In genomic region chr7:22802426-22802825, GRCh38 we compare ENCODE assay signal across 18 cellular contexts. TPM values are rescaled to one million over a fixed set of nuclear protein-coding genes. Genes with fewer than 3 reads are reported as not detected.
A peak's percentile ranks its signal among the peaks of the same experiment; 100 is the strongest.
DNase-seq lines count a peak whose midpoint lies in the region; ATAC-seq and TF ChIP-seq lines count a peak whose summit lies in the region.
"Had no signal": no experiment of that assay in that cellular context is flagged by ENCODE, and none has a peak within 500 bp of the region (broad histone marks: within the 10 kb centered on the region; RNA-seq: fewer than 3 reads in every experiment).

No MANE protein-coding gene starts in this region.

- no peak overlapping the region for H2BK120ac ChIP-seq in neuronal stem cell (ENCODE audit: low read depth, low read length)

- peaks cover 3 to 15% (median 10%) of the 10 kb centered on the region in 5 experiments for H3K9me3 Mint-ChIP-seq in brain
- H3K9me3 Mint-ChIP-seq: T-cell had no signal

- H3K4me1 Mint-ChIP-seq in brain = peaks cover 22% of the 10 kb centered on the region
- H3K4me1 Mint-ChIP-seq: CD14-positive monocyte, T-cell had no signal

- H4K91ac ChIP-seq in neuronal stem cell (ENCODE audit: low read depth, low read length, poor library complexity) = no peak overlapping the region

- no peaks in the 10 kb centered on the region for H3K27me3 Mint-ChIP-seq in brain

- no peak for TF ChIP-seq CTCF in brain (conservative IDR thresholded peaks at IDR 0.05)

- H3K9me3 ChIP-seq in HUES64 (ENCODE audit: insufficient read depth, low read depth, low read length) (peaks cover 11% of the 10 kb centered on the region; the same call in 1 of the 2 replicates), neuronal stem cell (replicated peaks in 1 of 2; ENCODE audit: control insufficient read depth in 2 of 2, insufficient read depth in 1 of 2, low read depth in 1 of 2, low read length in 2 of 2) (peaks cover 2% of the 10 kb centered on the region in 2 donors)
- H3K9me3 ChIP-seq: MG63 had no signal

- no peak overlapping the region for H3K4me2 ChIP-seq in neuronal stem cell (ENCODE audit: insufficient read depth, low read length, poor library complexity, severe bottlenecking)
- H3K4me2 ChIP-seq: KMS-11, PC-9 had no signal

- H3K27ac Mint-ChIP-seq in brain = peak overlapping the region; percentile 6 to 54 (median 45)
- H3K27ac Mint-ChIP-seq: CD14-positive monocyte, T-cell had no signal

- H3K14ac ChIP-seq in neuronal stem cell (ENCODE audit: low read length) = no peak overlapping the region

- H2AFZ ChIP-seq in neuronal stem cell (ENCODE audit: low read length) = no peak overlapping the region
- H2AFZ ChIP-seq: PC-9 had no signal

- no peak overlapping the region for H3K4ac ChIP-seq in neuronal stem cell (ENCODE audit: low read length)

- H2AK5ac ChIP-seq in neuronal stem cell (ENCODE audit: low read depth, low read length) = no peak overlapping the region

- ATAC-seq in GM19351 (IDR thresholded peaks at IDR 0.05; ENCODE audit: unreplicated experiment) = no peak
- ATAC-seq: T-cell had no signal

- peak overlapping the region; percentile 9; the same call in 1 of the 2 replicates for H3K9ac ChIP-seq in HUES64 (ENCODE audit: low read depth, low read length)
- H3K9ac ChIP-seq in neuronal stem cell (ENCODE audit: low read depth, low read length, poor library complexity) = no peak overlapping the region
- H3K9ac ChIP-seq: KMS-11 had no signal

- no peak overlapping the region for H2BK5ac ChIP-seq in neuronal stem cell (ENCODE audit: low read length)

- no peaks in the 10 kb centered on the region for H3K27me3 ChIP-seq in HUES64 (ENCODE audit: insufficient read depth, low read length)
- no peaks in the 10 kb centered on the region for H3K27me3 ChIP-seq in neuronal stem cell (ENCODE audit: control insufficient read depth in 3 of 3, insufficient read depth in 3 of 3, low read depth in 1 of 3, low read length in 3 of 3)
- H3K27me3 ChIP-seq: MG63 had no signal

- peak overlapping the region; percentile 65; the same call in 1 of the 2 replicates for H3K27ac ChIP-seq in HUES64 (ENCODE audit: low read depth, low read length)
- no peak overlapping the region for H3K27ac ChIP-seq in neuronal stem cell (replicated peaks; ENCODE audit: low read length)
- H3K27ac ChIP-seq: KMS-11, PC-9 had no signal

- no peak overlapping the region for H2BK12ac ChIP-seq in neuronal stem cell (ENCODE audit: low read length)

- H3K18ac ChIP-seq in neuronal stem cell (ENCODE audit: low read length) = peak overlapping the region; percentile 24

- no peaks in the 10 kb centered on the region for H3K79me1 ChIP-seq in neuronal stem cell (ENCODE audit: low read depth, low read length)

- no peak overlapping the region for H2BK15ac ChIP-seq in neuronal stem cell (ENCODE audit: low read length)

- H3K4me1 ChIP-seq in HUES64 (ENCODE audit: insufficient read depth, low read length) (peaks cover 29% of the 10 kb centered on the region), neuronal stem cell (ENCODE audit: control insufficient read depth in 2 of 2, insufficient read depth in 1 of 2, low read depth in 1 of 2, low read length in 2 of 2) (peaks cover 2 to 8% of the 10 kb centered on the region in 2 donors)

- no peaks in the 10 kb centered on the region for H3K36me3 Mint-ChIP-seq in brain
- H3K36me3 Mint-ChIP-seq: CD14-positive monocyte, T-cell had no signal

- 33% methylated on average over 4 of the region's 4 CpGs for WGBS in HUES64
- no CpG with 5 or more reads among the region's 4 CpGs for WGBS in neuronal stem cell (ENCODE audit: extremely low coverage in 2 of 2, insufficient read length in 2 of 2, insufficient replicate concordance in 1 of 2), 2 donors

- H3K36me3 ChIP-seq in HUES64 (ENCODE audit: insufficient read depth, low read length) = no peaks in the 10 kb centered on the region
- H3K36me3 ChIP-seq in neuronal stem cell (replicated peaks in 1 of 2; ENCODE audit: control insufficient read depth in 2 of 2, insufficient read depth in 2 of 2, low read length in 2 of 2) = no peaks in the 10 kb centered on the region
- H3K36me3 ChIP-seq: MG63 had no signal

- peak overlapping the region; percentile 67 for H3K23ac ChIP-seq in neuronal stem cell (ENCODE audit: low read depth, low read length, poor library complexity)

- no peak overlapping the region for H4K8ac ChIP-seq in neuronal stem cell (ENCODE audit: low read depth, low read length)

- DNase-seq in NCI-H748 (lab: John Stamatoyannopoulos, UW; ENCODE audit: unreplicated experiment) = peak; percentile 26
- no peak for DNase-seq in NCI-H748 treated with DMSO at 0.1 percent for 48 hours (lab: John Stamatoyannopoulos, UW)
- DNase-seq in neuronal stem cell (ENCODE audit: low spot score) = no peak
- no peak for DNase-seq in retina
- DNase-seq in activated effector memory CD4-positive, alpha-beta T cell treated with anti-CD3 and anti-CD28 coated beads, Interleukin-2, amount 50 U/mL, for 16 hours = no peak
- DNase-seq: Calu3, DND-41, MG63, NCI-H1105, NCI-H187 treated with DMSO at 0.1 percent for 48 hours, NCI-H510A, PC-9, T-cell had no signal

- H3K4me3 Mint-ChIP-seq in brain = no peak overlapping the region
- H3K4me3 Mint-ChIP-seq: CD14-positive monocyte, T-cell had no signal

- H3K4me3 ChIP-seq in HUES64 (ENCODE audit: low read length) (peak overlapping the region; percentile 9; the same call in 1 of the 2 replicates), neuronal stem cell (ENCODE audit: low read length in 2 of 2) (no peak overlapping the region)
- H3K4me3 ChIP-seq: MG63, PC-9 had no signal

RNA-seq across cellular contexts. Expression of gene TOMM7, which starts 20.2 kb away (rescaled TPM):
- polyA plus RNA-seq in HUES64 (2013, experiment 1 of 2) = 330 TPM
- polyA plus RNA-seq in HUES64 (2013, experiment 2 of 2) = 334 TPM
- 836 TPM for polyA plus RNA-seq in brain (ENCODE audit: insufficient read depth, low read depth, low replicate concordance)
- polyA plus RNA-seq in neuronal stem cell (2013, experiment 1 of 2) = 280 TPM
- polyA plus RNA-seq in neuronal stem cell (2013, experiment 2 of 2) = 289 TPM
